Comparison of ENCODE assay signal across 12 cellular contexts in genomic region chr6:31587791-31588777, GRCh38. TPM values are rescaled to one million over a fixed set of nuclear protein-coding genes. Genes with fewer than 3 reads are reported as not detected.
DNase-seq lines count a peak whose midpoint lies in the region; ATAC-seq and TF ChIP-seq lines count a peak whose summit lies in the region.
"Had no signal": no experiment of that assay in that cellular context is flagged by ENCODE, and none has a peak within 500 bp of the region (broad histone marks: within the 10 kb centered on the region; RNA-seq: fewer than 3 reads in every experiment).

No MANE protein-coding gene starts in this region.

- no peaks in the 10 kb centered on the region for H3K9me3 ChIP-seq in CD4-positive, CD25-positive, alpha-beta regulatory T cell (ENCODE audit: control insufficient read depth in 2 of 2, low read length in 2 of 2)
- no peaks in the 10 kb centered on the region for H3K9me3 ChIP-seq in testis
- H3K9me3 ChIP-seq: uterus had no signal

- H3K27ac Mint-ChIP-seq in CD4-positive, CD25-positive, alpha-beta regulatory T cell = peak overlapping the region; percentile 97 to 99 (median 98)
- H3K27ac Mint-ChIP-seq in activated T-helper 17 cell treated with anti-CD3 and anti-CD28 coated beads, Interleukin-2, amount 50 U/mL, for 72 hours = peak overlapping the region; percentile 78
- H3K27ac Mint-ChIP-seq in natural killer cell treated with Interleukin-12 subunit alpha and Interleukin-12 subunit beta and Interleukin-15 and Interleukin-18, amount 100 ng/mL, for 72 hours = peak overlapping the region; percentile 87 to 88

- H3K36me3 ChIP-seq in CD4-positive, CD25-positive, alpha-beta regulatory T cell (ENCODE audit: control insufficient read depth, insufficient read depth, low read length) = no peaks in the 10 kb centered on the region
- H3K36me3 ChIP-seq in testis (ENCODE audit: low read depth, missing control alignments) = no peaks in the 10 kb centered on the region
- H3K36me3 ChIP-seq: uterus had no signal

- peak overlapping the region; percentile 67 to 92 (median 84) for H3K4me3 Mint-ChIP-seq in CD4-positive, CD25-positive, alpha-beta regulatory T cell
- peak overlapping the region; percentile 82 for H3K4me3 Mint-ChIP-seq in activated T-helper 17 cell treated with anti-CD3 and anti-CD28 coated beads, Interleukin-2, amount 50 U/mL, for 72 hours
- peak overlapping the region; percentile 90 for H3K4me3 Mint-ChIP-seq in natural killer cell treated with Interleukin-12 subunit alpha and Interleukin-12 subunit beta and Interleukin-15 and Interleukin-18, amount 100 ng/mL, for 72 hours

- peak in 1 of 3 donors; percentile 50 for DNase-seq in CD4-positive, CD25-positive, alpha-beta regulatory T cell
- no peak for DNase-seq in natural killer cell treated with Interleukin-12 subunit alpha and Interleukin-12 subunit beta and Interleukin-15 and Interleukin-18, amount 100 ng/mL, for 72 hours (ENCODE audit: low spot score)
- DNase-seq in SHP77 (lab: John Stamatoyannopoulos, UW) (no peak), testis (no peak)
- DNase-seq: COR-L47, uterus had no signal

- H3K4me1 ChIP-seq in CD4-positive, CD25-positive, alpha-beta regulatory T cell (ENCODE audit: control insufficient read depth, insufficient read depth, low read length, poor library complexity, severe bottlenecking) = peaks cover 77% of the 10 kb centered on the region
- H3K4me1 ChIP-seq in testis = no peaks in the 10 kb centered on the region
- H3K4me1 ChIP-seq: uterus had no signal

- peaks cover 6 to 88% (median 60%) of the 10 kb centered on the region in 4 donors for H3K4me1 Mint-ChIP-seq in CD4-positive, CD25-positive, alpha-beta regulatory T cell
- H3K4me1 Mint-ChIP-seq in activated T-helper 17 cell treated with anti-CD3 and anti-CD28 coated beads, Interleukin-2, amount 50 U/mL, for 72 hours = peaks cover 35% of the 10 kb centered on the region
- H3K4me1 Mint-ChIP-seq in natural killer cell treated with Interleukin-12 subunit alpha and Interleukin-12 subunit beta and Interleukin-15 and Interleukin-18, amount 100 ng/mL, for 72 hours (ENCODE audit: low read depth in 2 of 2) = peaks cover 47 to 63% of the 10 kb centered on the region in 2 donors

- TF ChIP-seq CTCF in testis (IDR thresholded peaks at IDR 0.05) = no peak

- H3K27me3 ChIP-seq in CD4-positive, CD25-positive, alpha-beta regulatory T cell (ENCODE audit: control insufficient read depth, insufficient read depth, low read length) = no peaks in the 10 kb centered on the region
- H3K27me3 ChIP-seq in testis = no peaks in the 10 kb centered on the region
- H3K27me3 ChIP-seq: uterus had no signal

- ATAC-seq in CD4-positive, CD25-positive, alpha-beta regulatory T cell (ENCODE audit: low read depth in 2 of 2) = no peak
- ATAC-seq in GM18517 (IDR thresholded peaks at IDR 0.05; ENCODE audit: unreplicated experiment) (peak; percentile 48), HG02970 (IDR thresholded peaks at IDR 0.05; ENCODE audit: low FRiP score, unreplicated experiment) (no peak), HG02884 (IDR thresholded peaks at IDR 0.05; ENCODE audit: unreplicated experiment) (no peak)
- peak; percentile 57 for ATAC-seq in activated T-helper 17 cell treated with anti-CD3 and anti-CD28 coated beads, Interleukin-2, amount 50 U/mL, for 72 hours (replicated peaks)
- peak; percentile 7 to 11 for ATAC-seq in natural killer cell treated with Interleukin-12 subunit alpha and Interleukin-12 subunit beta and Interleukin-15 and Interleukin-18, amount 100 ng/mL, for 72 hours
- ATAC-seq: sciatic nerve had no signal

- peak overlapping the region; percentile 95 for H3K27ac ChIP-seq in CD4-positive, CD25-positive, alpha-beta regulatory T cell (ENCODE audit: insufficient read depth, low read length, poor library complexity, severe bottlenecking)
- no peak overlapping the region for H3K27ac ChIP-seq in testis
- H3K27ac ChIP-seq: uterus had no signal

- intact Hi-C loops in testis (cut with DNase I; ENCODE audit: low total_unique reads) = no loop called here

- 66 to 67% methylated on average over 11 to 12 of the region's 12 CpGs for WGBS in testis, 2 donors

- peaks cover 10% of the 10 kb centered on the region for H3K27me3 Mint-ChIP-seq in CD4-positive, CD25-positive, alpha-beta regulatory T cell
- H3K27me3 Mint-ChIP-seq in activated T-helper 17 cell treated with anti-CD3 and anti-CD28 coated beads, Interleukin-2, amount 50 U/mL, for 72 hours = no peaks in the 10 kb centered on the region
- H3K27me3 Mint-ChIP-seq in natural killer cell treated with Interleukin-12 subunit alpha and Interleukin-12 subunit beta and Interleukin-15 and Interleukin-18, amount 100 ng/mL, for 72 hours = no peaks in the 10 kb centered on the region

- no peak for TF ChIP-seq POLR2A in testis (IDR thresholded peaks at IDR 0.05)

- H3K36me3 Mint-ChIP-seq in CD4-positive, CD25-positive, alpha-beta regulatory T cell = peaks cover 5% of the 10 kb centered on the region
- H3K36me3 Mint-ChIP-seq in activated T-helper 17 cell treated with anti-CD3 and anti-CD28 coated beads, Interleukin-2, amount 50 U/mL, for 72 hours (ENCODE audit: low read depth) = peaks cover 2% of the 10 kb centered on the region
- H3K36me3 Mint-ChIP-seq in natural killer cell treated with Interleukin-12 subunit alpha and Interleukin-12 subunit beta and Interleukin-15 and Interleukin-18, amount 100 ng/mL, for 72 hours = peaks cover 7% of the 10 kb centered on the region

- peak overlapping the region; percentile 65 for H3K4me3 ChIP-seq in CD4-positive, CD25-positive, alpha-beta regulatory T cell (ENCODE audit: low read depth, low read length)
- no peak overlapping the region for H3K4me3 ChIP-seq in testis
- H3K4me3 ChIP-seq: uterus had no signal

- H3K9me3 Mint-ChIP-seq in CD4-positive, CD25-positive, alpha-beta regulatory T cell = peaks cover 0 to 3% (median 0%) of the 10 kb centered on the region in 7 donors
- H3K9me3 Mint-ChIP-seq in activated T-helper 17 cell treated with anti-CD3 and anti-CD28 coated beads, Interleukin-2, amount 50 U/mL, for 72 hours = no peaks in the 10 kb centered on the region
- no peaks in the 10 kb centered on the region for H3K9me3 Mint-ChIP-seq in natural killer cell treated with Interleukin-12 subunit alpha and Interleukin-12 subunit beta and Interleukin-15 and Interleukin-18, amount 100 ng/mL, for 72 hours

RNA-seq across cellular contexts. Expression of gene LST1, which starts 2.0 kb away (rescaled TPM):
- total RNA-seq in CD4-positive, CD25-positive, alpha-beta regulatory T cell = 12.9 TPM
- polyA plus RNA-seq in CD4-positive, CD25-positive, alpha-beta regulatory T cell = 10 to 100 TPM in 1 of 4 donors, 1 to 10 TPM in 3; 8.0 to 10.9 (median 8.7) TPM
- total RNA-seq in activated T-helper 17 cell treated with anti-CD3 and anti-CD28 coated beads, Interleukin-2, amount 50 U/mL, for 72 hours = 10 to 100 TPM in 1 of 2 donors, 1 to 10 TPM in 1; 8.1 to 28.7 TPM
- 10 to 100 TPM; 15.5 to 34.6 TPM for total RNA-seq in natural killer cell treated with Interleukin-12 subunit alpha and Interleukin-12 subunit beta and Interleukin-15 and Interleukin-18, amount 100 ng/mL, for 72 hours
- total RNA-seq in testis = 1 to 10 TPM in 1 of 2 donors, under 1 TPM in 1; 0.71 to 1.2 TPM
- 13.0 TPM for polyA plus RNA-seq in testis (ENCODE audit: insufficient read depth, low read depth, low replicate concordance)
- total RNA-seq: lung microvascular endothelial cell had no signal

RNA-seq across cellular contexts. Expression of gene NCR3, which starts 4.7 kb away (rescaled TPM):
- total RNA-seq in CD4-positive, CD25-positive, alpha-beta regulatory T cell = 8.6 TPM
- 10 to 100 TPM; 30.8 to 86.6 (median 39.2) TPM for polyA plus RNA-seq in CD4-positive, CD25-positive, alpha-beta regulatory T cell
- 10 to 100 TPM; 25.4 to 28.6 TPM for total RNA-seq in activated T-helper 17 cell treated with anti-CD3 and anti-CD28 coated beads, Interleukin-2, amount 50 U/mL, for 72 hours
- 10 to 100 TPM; 65.5 to 91.6 TPM for total RNA-seq in natural killer cell treated with Interleukin-12 subunit alpha and Interleukin-12 subunit beta and Interleukin-15 and Interleukin-18, amount 100 ng/mL, for 72 hours
- total RNA-seq in testis = 1 to 10 TPM in 1 of 2 donors, not detected in 1; 2.6 TPM
- 1.7 TPM for polyA plus RNA-seq in testis (ENCODE audit: insufficient read depth, low read depth, low replicate concordance)
- total RNA-seq: lung microvascular endothelial cell, uterus had no signal

RNA-seq across cellular contexts. Expression of gene LTB, which starts 5.9 kb away (rescaled TPM):
- 493 TPM for total RNA-seq in CD4-positive, CD25-positive, alpha-beta regulatory T cell
- polyA plus RNA-seq in CD4-positive, CD25-positive, alpha-beta regulatory T cell = 1,000 to 10,000 TPM; 1,104 to 1,480 (median 1,402) TPM
- 100 to 1,000 TPM; 269 to 395 TPM for total RNA-seq in activated T-helper 17 cell treated with anti-CD3 and anti-CD28 coated beads, Interleukin-2, amount 50 U/mL, for 72 hours
- 100 to 1,000 TPM; 110 to 153 TPM for total RNA-seq in natural killer cell treated with Interleukin-12 subunit alpha and Interleukin-12 subunit beta and Interleukin-15 and Interleukin-18, amount 100 ng/mL, for 72 hours
- total RNA-seq in testis = 1 to 10 TPM in 1 of 2 donors, not detected in 1; 2.0 TPM
- 7.2 TPM for polyA plus RNA-seq in testis (ENCODE audit: insufficient read depth, low read depth, low replicate concordance)

RNA-seq across cellular contexts. Expression of gene TNF, which starts 12.7 kb away (rescaled TPM):
- 21.8 TPM for total RNA-seq in CD4-positive, CD25-positive, alpha-beta regulatory T cell
- 1 to 10 TPM in 3 of 4 donors, under 1 TPM in 1; 0.48 to 3.1 (median 2.2) TPM for polyA plus RNA-seq in CD4-positive, CD25-positive, alpha-beta regulatory T cell
- 100 to 1,000 TPM in 1 of 2 donors, 10 to 100 TPM in 1; 69.5 to 199 TPM for total RNA-seq in activated T-helper 17 cell treated with anti-CD3 and anti-CD28 coated beads, Interleukin-2, amount 50 U/mL, for 72 hours
- total RNA-seq in natural killer cell treated with Interleukin-12 subunit alpha and Interleukin-12 subunit beta and Interleukin-15 and Interleukin-18, amount 100 ng/mL, for 72 hours = 100 to 1,000 TPM; 320 to 420 TPM
- total RNA-seq in testis = under 1 TPM; 0.24 to 0.31 TPM
- polyA plus RNA-seq in testis (ENCODE audit: insufficient read depth, low read depth, low replicate concordance) = 1.1 TPM
- total RNA-seq: lung microvascular endothelial cell had no signal

RNA-seq across cellular contexts. Expression of gene LTA, which starts 16.0 kb away (rescaled TPM):
- total RNA-seq in CD4-positive, CD25-positive, alpha-beta regulatory T cell = 15.6 TPM
- 10 to 100 TPM; 12.8 to 20.0 (median 13.9) TPM for polyA plus RNA-seq in CD4-positive, CD25-positive, alpha-beta regulatory T cell
- 100 to 1,000 TPM; 163 to 567 TPM for total RNA-seq in activated T-helper 17 cell treated with anti-CD3 and anti-CD28 coated beads, Interleukin-2, amount 50 U/mL, for 72 hours
- 1,000 to 10,000 TPM; 1,187 to 3,727 TPM for total RNA-seq in natural killer cell treated with Interleukin-12 subunit alpha and Interleukin-12 subunit beta and Interleukin-15 and Interleukin-18, amount 100 ng/mL, for 72 hours
- 1 to 10 TPM; 1.3 to 2.6 TPM for total RNA-seq in testis
- polyA plus RNA-seq in testis (ENCODE audit: insufficient read depth, low read depth, low replicate concordance) = 2.0 TPM
- total RNA-seq: lung microvascular endothelial cell had no signal

Comparison
In these comparisons a context has a peak if more than half of its experiments do, and no peak if none do; other contexts are left out.
1. ATAC-seq: peak in GM18517 (single experiment), activated T-helper 17 cell treated with anti-CD3 and anti-CD28 coated beads, Interleukin-2, amount 50 U/mL, for 72 hours (single experiment) and natural killer cell treated with Interleukin-12 subunit alpha and Interleukin-12 subunit beta and Interleukin-15 and Interleukin-18, amount 100 ng/mL, for 72 hours (2 of 2); none in CD4-positive, CD25-positive, alpha-beta regulatory T cell (0 of 2), HG02970 (single experiment) and HG02884 (single experiment).
2. RNA of gene LTB, which starts 5.9 kb away (total RNA-seq): 493 TPM in CD4-positive, CD25-positive, alpha-beta regulatory T cell (single experiment), 269 to 395 TPM in activated T-helper 17 cell treated with anti-CD3 and anti-CD28 coated beads, Interleukin-2, amount 50 U/mL, for 72 hours and 110 to 153 TPM in natural killer cell treated with Interleukin-12 subunit alpha and Interleukin-12 subunit beta and Interleukin-15 and Interleukin-18, amount 100 ng/mL, for 72 hours; 2.0 TPM in testis; every median in the first group is over 10 times any median in the second.
3. Peak in every context shown above with its lines, with median percentiles within 50 percentile points of each other: H3K27ac Mint-ChIP-seq and H3K4me3 Mint-ChIP-seq.